18 cellular contexts compared by ENCODE assay signal in the genomic region with DNA sequence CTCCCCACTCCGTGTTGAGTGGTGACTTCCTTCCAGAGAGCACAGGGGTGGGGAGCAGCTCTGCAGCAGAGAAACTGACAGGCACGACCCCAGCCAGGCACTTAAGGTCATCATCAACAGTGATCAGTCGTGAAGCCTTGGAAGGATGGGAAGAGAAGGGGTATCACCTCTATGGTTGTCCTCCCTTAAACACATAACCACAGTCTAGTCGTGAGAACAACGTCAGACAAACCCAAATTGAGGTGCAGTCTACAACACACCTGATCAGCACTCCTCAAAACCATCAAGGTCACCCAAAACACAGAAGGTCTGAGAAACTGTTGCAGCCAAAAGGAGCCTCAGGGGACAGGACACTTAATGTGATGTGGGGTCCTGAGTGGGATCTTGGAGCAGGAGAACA.
DNase-seq lines count a peak whose midpoint lies in the region; ATAC-seq, FAIRE-seq and TF ChIP-seq lines count a peak whose summit lies in the region.
"Had no signal": no experiment of that assay in that cellular context is flagged by ENCODE, and none has a peak within 500 bp of the region (broad histone marks: within the 10 kb centered on the region; RNA-seq: fewer than 3 reads in every experiment).

No MANE protein-coding gene starts in this region.

- H3K4me3 Mint-ChIP-seq in activated CD8-positive, alpha-beta T cell treated with anti-CD3 and anti-CD28 coated beads for 36 hours = no peak overlapping the region
- H3K4me3 Mint-ChIP-seq in activated CD8-positive, alpha-beta T cell treated with anti-CD3 and anti-CD28 coated beads, Interleukin-2, amount 10 ng/mL, durations not matched to agents 7 days and 5 days = no peak overlapping the region
- H3K4me3 Mint-ChIP-seq: activated naive CD4-positive, alpha-beta T cell treated with anti-CD3 and anti-CD28 coated beads for 36 hours had no signal

- peaks cover 19 to 42% of the 10 kb centered on the region in 2 donors for H3K4me1 ChIP-seq in breast epithelium
- H3K4me1 ChIP-seq in mucosa of descending colon (ENCODE audit: low read depth) = peaks cover 48% of the 10 kb centered on the region
- peaks cover 37 to 74% (median 47%) of the 10 kb centered on the region in 4 donors for H3K4me1 ChIP-seq in transverse colon

- FAIRE-seq in RCC 7860 (lab: Jason Lieb, UNC) = no peak

- H3K4me3 ChIP-seq in breast epithelium (no peak overlapping the region), mucosa of descending colon (no peak overlapping the region), transverse colon (no peak overlapping the region)
- H3K4me3 ChIP-seq: GM23248 had no signal

- in situ Hi-C loops in transverse colon (cut with MboI; ENCODE audit: low pct_ligation_motif_present in 1 of 4, low pct_unique_long_range_greater_than_20kb in 1 of 4, low sequenced_read_pairs in 3 of 4) = no loop called here

- ATAC-seq in activated CD8-positive, alpha-beta T cell treated with anti-CD3 and anti-CD28 coated beads for 36 hours = no peak
- ATAC-seq in activated CD8-positive, alpha-beta T cell treated with anti-CD3 and anti-CD28 coated beads, Interleukin-2, amount 10 ng/mL, durations not matched to agents 7 days and 5 days = no peak
- no peak for ATAC-seq in mucosa of descending colon

- peak overlapping the region; percentile 2 to 17 for H3K27ac ChIP-seq in breast epithelium
- H3K27ac ChIP-seq in transverse colon = peak overlapping the region; percentile 81 to 84 (median 83)
- H3K27ac ChIP-seq: C4-2B, GM23248 had no signal

- H3K27ac Mint-ChIP-seq in activated CD8-positive, alpha-beta T cell treated with anti-CD3 and anti-CD28 coated beads for 36 hours = peak overlapping the region; percentile 20
- H3K27ac Mint-ChIP-seq in activated CD8-positive, alpha-beta T cell treated with anti-CD3 and anti-CD28 coated beads, Interleukin-2, amount 10 ng/mL, durations not matched to agents 7 days and 5 days = no peak overlapping the region
- H3K27ac Mint-ChIP-seq: activated naive CD4-positive, alpha-beta T cell treated with anti-CD3 and anti-CD28 coated beads for 36 hours had no signal

- CTCF ChIA-PET in activated CD8-positive, alpha-beta T cell treated with anti-CD3 and anti-CD28 coated beads for 36 hours (lab: Charles Lee) = interaction anchor here (2.0 kb wide), 1 partner anchor 31 kb away, joined by 6 read pairs; no protein-coding TSS in a partner anchor
- CTCF ChIA-PET in activated CD8-positive, alpha-beta T cell treated with anti-CD3 and anti-CD28 coated beads, Interleukin-2, amount 10 ng/mL, durations not matched to agents 7 days and 5 days (lab: Charles Lee) = no interaction called here

- 30 to 71% methylated on average over 1 to 5 of the region's 5 CpGs for WGBS in transverse colon (ENCODE audit: low coverage in 1 of 2), 2 donors

- no peak for TF ChIP-seq CTCF in activated CD8-positive, alpha-beta T cell treated with anti-CD3 and anti-CD28 coated beads for 36 hours (IDR thresholded peaks at IDR 0.05)
- TF ChIP-seq CTCF in breast epithelium (IDR thresholded peaks at IDR 0.05) (no peak), mucosa of descending colon (IDR thresholded peaks at IDR 0.05) (no peak), transverse colon (IDR thresholded peaks at IDR 0.05) (no peak)

- no peaks in the 10 kb centered on the region for H3K27me3 ChIP-seq in breast epithelium
- no peaks in the 10 kb centered on the region for H3K27me3 ChIP-seq in transverse colon

- H3K4me1 Mint-ChIP-seq in activated CD8-positive, alpha-beta T cell treated with anti-CD3 and anti-CD28 coated beads for 36 hours (ENCODE audit: low read depth) = peaks cover 66% of the 10 kb centered on the region
- H3K4me1 Mint-ChIP-seq in activated CD8-positive, alpha-beta T cell treated with anti-CD3 and anti-CD28 coated beads, Interleukin-2, amount 10 ng/mL, durations not matched to agents 7 days and 5 days (ENCODE audit: low read depth) = peaks cover 64% of the 10 kb centered on the region

- H3K36me3 ChIP-seq in breast epithelium (no peaks in the 10 kb centered on the region), mucosa of descending colon (ENCODE audit: low read depth) (no peaks in the 10 kb centered on the region), transverse colon (no peaks in the 10 kb centered on the region)

- H3K9me3 Mint-ChIP-seq in activated CD8-positive, alpha-beta T cell treated with anti-CD3 and anti-CD28 coated beads for 36 hours = no peaks in the 10 kb centered on the region
- H3K9me3 Mint-ChIP-seq in activated CD8-positive, alpha-beta T cell treated with anti-CD3 and anti-CD28 coated beads, Interleukin-2, amount 10 ng/mL, durations not matched to agents 7 days and 5 days (ENCODE audit: insufficient read depth) = no peaks in the 10 kb centered on the region
- H3K9me3 Mint-ChIP-seq: activated naive CD4-positive, alpha-beta T cell treated with anti-CD3 and anti-CD28 coated beads for 36 hours had no signal

- intact Hi-C loops in activated CD8-positive, alpha-beta T cell treated with anti-CD3 and anti-CD28 coated beads for 36 hours (cut with micrococcal nuclease) = loop anchor here (10.0 kb wide), 1 partner anchor 106 kb away; no protein-coding TSS in a partner anchor
- intact Hi-C loops in breast epithelium (cut with DNase I; ENCODE audit: low total_unique reads) = no loop called here
- intact Hi-C loops in mucosa of descending colon (cut with DNase I, micrococcal nuclease) = no loop called here
- intact Hi-C loops in transverse colon (cut with DNase I; ENCODE audit: low total_unique reads) = no loop called here

- TF ChIP-seq EP300 in transverse colon (IDR thresholded peaks at IDR 0.05; ENCODE audit: low read depth) = no peak

- TF ChIP-seq POLR2A in breast epithelium (IDR thresholded peaks at IDR 0.05) = no peak
- TF ChIP-seq POLR2A in transverse colon (IDR thresholded peaks at IDR 0.05) = no peak

- no peaks in the 10 kb centered on the region for H3K27me3 Mint-ChIP-seq in activated CD8-positive, alpha-beta T cell treated with anti-CD3 and anti-CD28 coated beads for 36 hours
- H3K27me3 Mint-ChIP-seq in activated CD8-positive, alpha-beta T cell treated with anti-CD3 and anti-CD28 coated beads, Interleukin-2, amount 10 ng/mL, durations not matched to agents 7 days and 5 days (ENCODE audit: low read depth) = no peaks in the 10 kb centered on the region

- H3K9me3 ChIP-seq in breast epithelium (no peaks in the 10 kb centered on the region), mucosa of descending colon (no peaks in the 10 kb centered on the region), transverse colon (no peaks in the 10 kb centered on the region)

- no peak for DNase-seq in activated CD8-positive, alpha-beta T cell treated with anti-CD3 and anti-CD28 coated beads for 36 hours
- no peak for DNase-seq in activated CD8-positive, alpha-beta T cell treated with anti-CD3 and anti-CD28 coated beads, Interleukin-2, amount 10 ng/mL, durations not matched to agents 7 days and 5 days
- no peak for DNase-seq in breast epithelium (ENCODE audit: low spot score in 2 of 2)
- DNase-seq in mucosa of descending colon = peak in 2 of 3 donors; percentile 12 to 25
- DNase-seq in transverse colon = no peak
- DNase-seq in RCC 7860 (ENCODE audit: low spot score) = no peak
- DNase-seq in NCI-H1417 treated with DMSO at 0.1 percent for 48 hours (lab: John Stamatoyannopoulos, UW) = no peak
- DNase-seq in activated CD4-positive, alpha-beta T cell treated with anti-CD3 and anti-CD28 coated beads for 4 hours = no peak
- DNase-seq: 8988T; dermis blood vessel endothelial cell; GM23248; mesendoderm; NCI-H1105; occipital lobe; stimulated activated CD4-positive, alpha-beta T cell treated with anti-CD3 and anti-CD28 coated beads, Interleukin-2, amount 100 ng/mL, for 48 hours; SW 1271 had no signal

- POLR2A ChIA-PET in activated CD8-positive, alpha-beta T cell treated with anti-CD3 and anti-CD28 coated beads for 36 hours (lab: Charles Lee) = no interaction called here
- POLR2A ChIA-PET in activated CD8-positive, alpha-beta T cell treated with anti-CD3 and anti-CD28 coated beads, Interleukin-2, amount 10 ng/mL, durations not matched to agents 7 days and 5 days (lab: Charles Lee) = no interaction called here

- no peaks in the 10 kb centered on the region for H3K36me3 Mint-ChIP-seq in activated CD8-positive, alpha-beta T cell treated with anti-CD3 and anti-CD28 coated beads for 36 hours (ENCODE audit: low read depth)
- peaks cover 9% of the 10 kb centered on the region for H3K36me3 Mint-ChIP-seq in activated CD8-positive, alpha-beta T cell treated with anti-CD3 and anti-CD28 coated beads, Interleukin-2, amount 10 ng/mL, durations not matched to agents 7 days and 5 days (ENCODE audit: low read depth)

Comparison
In these comparisons a context has a peak if more than half of its experiments do, and no peak if none do; other contexts are left out.
1. DNase-seq: peak in mucosa of descending colon (2 of 3); none in activated CD8-positive, alpha-beta T cell treated with anti-CD3 and anti-CD28 coated beads for 36 hours (single experiment), activated CD8-positive, alpha-beta T cell treated with anti-CD3 and anti-CD28 coated beads, Interleukin-2, amount 10 ng/mL, durations not matched to agents 7 days and 5 days (single experiment), breast epithelium (0 of 2), transverse colon (single experiment), RCC 7860 (single experiment), NCI-H1417 treated with DMSO at 0.1 percent for 48 hours (single experiment) and activated CD4-positive, alpha-beta T cell treated with anti-CD3 and anti-CD28 coated beads for 4 hours (0 of 2).